In the genomic region with DNA sequence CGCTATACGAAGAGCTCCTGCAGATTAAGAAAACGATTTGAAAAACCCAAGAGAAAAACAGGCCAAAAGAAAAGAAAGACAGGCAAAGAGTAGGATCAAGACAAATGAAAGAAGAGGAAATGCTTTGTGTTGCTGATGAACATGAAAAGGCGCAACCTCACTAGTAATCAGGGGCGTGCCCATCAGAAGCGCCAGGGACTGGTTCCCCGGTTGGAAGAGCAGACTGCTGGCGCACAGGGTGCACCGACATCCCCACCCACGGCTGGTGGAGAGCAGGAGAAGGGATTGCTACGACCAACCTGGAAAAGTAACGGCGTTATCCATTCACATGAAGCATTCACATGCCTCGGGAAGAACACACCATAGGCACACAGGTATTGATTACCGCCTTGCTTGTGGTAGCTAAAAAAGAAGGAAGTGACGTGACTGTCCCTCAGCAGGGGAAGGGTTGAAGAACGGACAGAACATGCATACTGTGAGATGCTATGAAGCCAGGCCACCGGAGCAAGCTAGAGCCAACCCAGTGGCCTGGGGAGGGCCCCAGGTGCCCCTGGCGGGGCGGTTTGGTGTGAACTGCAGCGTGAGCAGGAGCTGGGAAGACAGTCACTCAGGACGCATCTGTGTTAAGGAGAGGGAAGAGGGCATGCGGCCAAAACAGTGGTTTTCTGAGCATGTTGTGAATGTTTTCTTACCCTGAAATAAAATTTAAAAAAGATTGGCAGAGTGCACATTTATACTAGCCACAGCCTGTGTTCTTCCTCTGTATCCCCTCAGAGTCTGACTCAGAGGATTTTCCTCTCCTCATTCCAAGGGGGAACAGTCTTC, we compare ENCODE assay signal across 12 cellular contexts. TPM values are rescaled to one million over a fixed set of nuclear protein-coding genes. Genes with fewer than 3 reads are reported as not detected.
DNase-seq lines count a peak whose midpoint lies in the region; ATAC-seq lines count a peak whose summit lies in the region.
"Had no signal": no experiment of that assay in that cellular context is flagged by ENCODE, and none has a peak within 500 bp of the region (broad histone marks: within the 10 kb centered on the region; RNA-seq: fewer than 3 reads in every experiment).

No MANE protein-coding gene starts in this region.

- ATAC-seq in stimulated activated naive B cell treated with anti-CD40 and anti-IgM and Interleukin-4, amounts not matched to agents 10 μg/mL and 1 μg/mL and 100 μg/mL, for 72 hours (replicated peaks): no peak
- no peak for ATAC-seq in GM18519 (IDR thresholded peaks at IDR 0.05; ENCODE audit: low FRiP score, unreplicated experiment)
- ATAC-seq: CD8-positive, alpha-beta T cell; left lung had no signal

- H3K27ac ChIP-seq in BLaER1: no peak overlapping the region
- H3K27ac ChIP-seq: left lung had no signal

- H3K4me2 ChIP-seq in BLaER1: peak overlapping the region; percentile 67

- H3K36me3 ChIP-seq in BLaER1: peaks cover 24% of the 10 kb centered on the region
- H3K36me3 ChIP-seq in iPS-15b (ENCODE audit: control insufficient read depth, insufficient read depth, low read length): no peaks in the 10 kb centered on the region

- peaks cover 99% of the 10 kb centered on the region for H4K20me1 ChIP-seq in BLaER1

- H3K9me3 ChIP-seq in BLaER1 (no peaks in the 10 kb centered on the region), iPS-15b (ENCODE audit: control insufficient read depth, insufficient read depth, low read length) (no peaks in the 10 kb centered on the region)
- H3K9me3 ChIP-seq: left lung had no signal

- H3K9me3 Mint-ChIP-seq in stimulated activated naive B cell treated with anti-CD40 and anti-IgM and Interleukin-4, amounts not matched to agents 10 μg/mL and 1 μg/mL and 100 μg/mL, for 72 hours: no peaks in the 10 kb centered on the region
- H3K9me3 Mint-ChIP-seq: CD8-positive, alpha-beta T cell had no signal

- DNase-seq in amniotic stem cell (lab: John Stamatoyannopoulos, UW): peak; percentile 54
- no peak for DNase-seq in stimulated activated naive B cell treated with anti-CD40 and anti-IgM and Interleukin-4, amounts not matched to agents 10 μg/mL and 1 μg/mL and 100 μg/mL, for 72 hours
- DNase-seq in H4 (ENCODE audit: low spot score): no peak
- DNase-seq: NCI-H1930; nucleus accumbens; stimulated activated CD4-positive, alpha-beta T cell treated with anti-CD3 and anti-CD28 coated beads, Interleukin-2, amount 100 ng/mL, for 48 hours; substantia nigra had no signal

- H3K36me3 Mint-ChIP-seq in stimulated activated naive B cell treated with anti-CD40 and anti-IgM and Interleukin-4, amounts not matched to agents 10 μg/mL and 1 μg/mL and 100 μg/mL, for 72 hours: no peaks in the 10 kb centered on the region
- H3K36me3 Mint-ChIP-seq: CD8-positive, alpha-beta T cell had no signal

- no peaks in the 10 kb centered on the region for H3K27me3 ChIP-seq in BLaER1
- H3K27me3 ChIP-seq in iPS-15b (ENCODE audit: control insufficient read depth, insufficient read depth, low read length): no peaks in the 10 kb centered on the region
- H3K27me3 ChIP-seq: left lung had no signal

- H3K27me3 Mint-ChIP-seq in stimulated activated naive B cell treated with anti-CD40 and anti-IgM and Interleukin-4, amounts not matched to agents 10 μg/mL and 1 μg/mL and 100 μg/mL, for 72 hours: peaks cover 18 to 21% of the 10 kb centered on the region in 2 donors

- H3K4me1 ChIP-seq in BLaER1 (peaks cover 53% of the 10 kb centered on the region), iPS-15b (ENCODE audit: control insufficient read depth, insufficient read depth, low read length) (peaks cover 14% of the 10 kb centered on the region)

- H3K4me3 Mint-ChIP-seq in stimulated activated naive B cell treated with anti-CD40 and anti-IgM and Interleukin-4, amounts not matched to agents 10 μg/mL and 1 μg/mL and 100 μg/mL, for 72 hours: no peak overlapping the region
- H3K4me3 Mint-ChIP-seq: CD8-positive, alpha-beta T cell had no signal

- H3K9ac ChIP-seq in BLaER1: no peak overlapping the region
- H3K9ac ChIP-seq in iPS-15b (ENCODE audit: low read depth, low read length): peak overlapping the region; percentile 40

- H3K27ac Mint-ChIP-seq in stimulated activated naive B cell treated with anti-CD40 and anti-IgM and Interleukin-4, amounts not matched to agents 10 μg/mL and 1 μg/mL and 100 μg/mL, for 72 hours: no peak overlapping the region
- H3K27ac Mint-ChIP-seq: CD8-positive, alpha-beta T cell had no signal

- H3K4me3 ChIP-seq in BLaER1 (no peak overlapping the region), iPS-15b (ENCODE audit: low read depth, low read length) (peak overlapping the region; percentile 42)
- H3K4me3 ChIP-seq: left lung had no signal

- H3K4me1 Mint-ChIP-seq in stimulated activated naive B cell treated with anti-CD40 and anti-IgM and Interleukin-4, amounts not matched to agents 10 μg/mL and 1 μg/mL and 100 μg/mL, for 72 hours: no peaks in the 10 kb centered on the region

RNA-seq across cellular contexts. Expression of a gene that starts 18.3 kb away (rescaled TPM):
- total RNA-seq in H4 (2014; rRNA removed; shearing (Covaris generic)): 26.1 and 36.6 TPM in 2 replicates

RNA-seq across cellular contexts. Expression of a gene that starts 21.3 kb away (rescaled TPM):
- 37.1 and 37.3 TPM in 2 replicates for total RNA-seq in H4 (2014; rRNA removed; shearing (Covaris generic))

RNA-seq across cellular contexts. Expression of a gene that starts 24.0 kb away (rescaled TPM):
- 70.0 and 100 TPM in 2 replicates for total RNA-seq in H4 (2014; rRNA removed; shearing (Covaris generic))

RNA-seq across cellular contexts. Expression of a gene that starts 45.2 kb away (rescaled TPM):
- 61.6 and 82.9 TPM in 2 replicates for total RNA-seq in H4 (2014; rRNA removed; shearing (Covaris generic))

RNA-seq across cellular contexts. Expression of a gene that starts 46.9 kb away (rescaled TPM):
- 43.8 and 46.0 TPM in 2 replicates for total RNA-seq in H4 (2014; rRNA removed; shearing (Covaris generic))
